ENCODE assay signal across 5 cellular contexts in genomic region chr10:38364073-38364472, GRCh38.
A peak's percentile ranks its signal among the peaks of the same experiment; 100 is the strongest.
DNase-seq lines count a peak whose midpoint lies in the region; ATAC-seq, FAIRE-seq and TF ChIP-seq lines count a peak whose summit lies in the region.
"Not testable (repeated sequence)": the region's sequence is repeated elsewhere in the genome, so short reads cannot be mapped to it uniquely, and the experiment has no call there.

No MANE protein-coding gene starts in this region.

- CTCF ChIA-PET in activated CD4-positive, alpha-beta T cell treated with anti-CD3 and anti-CD28 coated beads for 36 hours (lab: Charles Lee); activated naive CD4-positive, alpha-beta T cell treated with anti-CD3 and anti-CD28 coated beads, Interleukin-2, amount 10 ng/mL, durations not matched to agents 7 days and 5 days (lab: Charles Lee): not testable (repeated sequence)

- POLR2A ChIA-PET in activated CD4-positive, alpha-beta T cell treated with anti-CD3 and anti-CD28 coated beads for 36 hours (lab: Charles Lee), result not testable (repeated sequence)

- H3K4me1 Mint-ChIP-seq in activated CD4-positive, alpha-beta T cell treated with anti-CD3 and anti-CD28 coated beads for 36 hours, result peaks cover 14% of the 10 kb centered on the region
- peaks cover 11% of the 10 kb centered on the region for H3K4me1 Mint-ChIP-seq in activated T-cell treated with anti-CD3 and anti-CD28 coated beads, Interleukin-2, amount 50 U/mL, for 72 hours (ENCODE audit: low read depth)
- H3K4me1 Mint-ChIP-seq in activated naive CD4-positive, alpha-beta T cell treated with anti-CD3 and anti-CD28 coated beads, Interleukin-2, amount 10 ng/mL, durations not matched to agents 7 days and 5 days; stimulated activated effector memory CD8-positive, alpha-beta T cell treated with anti-CD3 and anti-CD28 coated beads, Interleukin-12 subunit alpha, Interleukin-12 subunit beta, amount 100 ng/mL, for 72 hours: not testable (repeated sequence)

- H3K4me3 Mint-ChIP-seq in activated CD4-positive, alpha-beta T cell treated with anti-CD3 and anti-CD28 coated beads for 36 hours; activated naive CD4-positive, alpha-beta T cell treated with anti-CD3 and anti-CD28 coated beads, Interleukin-2, amount 10 ng/mL, durations not matched to agents 7 days and 5 days; stimulated activated effector memory CD8-positive, alpha-beta T cell treated with anti-CD3 and anti-CD28 coated beads, Interleukin-12 subunit alpha, Interleukin-12 subunit beta, amount 100 ng/mL, for 72 hours: not testable (repeated sequence)
- peak overlapping the region in 1 of 2 donors; percentile 41 for H3K4me3 Mint-ChIP-seq in activated T-cell treated with anti-CD3 and anti-CD28 coated beads, Interleukin-2, amount 50 U/mL, for 72 hours

- peak; percentile 55 for ATAC-seq in activated CD4-positive, alpha-beta T cell treated with anti-CD3 and anti-CD28 coated beads for 36 hours
- peak; percentile 37 to 75 for ATAC-seq in activated T-cell treated with anti-CD3 and anti-CD28 coated beads, Interleukin-2, amount 50 U/mL, for 72 hours (replicated peaks in 1 of 2)
- not testable (repeated sequence) for ATAC-seq in stimulated activated effector memory CD8-positive, alpha-beta T cell treated with anti-CD3 and anti-CD28 coated beads, Interleukin-12 subunit alpha, Interleukin-12 subunit beta, amount 100 ng/mL, for 72 hours

- H3K36me3 Mint-ChIP-seq in activated CD4-positive, alpha-beta T cell treated with anti-CD3 and anti-CD28 coated beads for 36 hours (ENCODE audit: low read depth), result peaks cover 38% of the 10 kb centered on the region
- not testable (repeated sequence) for H3K36me3 Mint-ChIP-seq in activated T-cell treated with anti-CD3 and anti-CD28 coated beads, Interleukin-2, amount 50 U/mL, for 72 hours (ENCODE audit: insufficient read depth in 2 of 2)
- H3K36me3 Mint-ChIP-seq in activated naive CD4-positive, alpha-beta T cell treated with anti-CD3 and anti-CD28 coated beads, Interleukin-2, amount 10 ng/mL, durations not matched to agents 7 days and 5 days, result peaks cover 46% of the 10 kb centered on the region
- H3K36me3 Mint-ChIP-seq in stimulated activated effector memory CD8-positive, alpha-beta T cell treated with anti-CD3 and anti-CD28 coated beads, Interleukin-12 subunit alpha, Interleukin-12 subunit beta, amount 100 ng/mL, for 72 hours, result peaks cover 95% of the 10 kb centered on the region

- intact Hi-C loops in activated CD4-positive, alpha-beta T cell treated with anti-CD3 and anti-CD28 coated beads for 36 hours (cut with DNase I, micrococcal nuclease), result loop anchor here in 1 of 2 experiments (5.0 kb wide), 1 partner anchor 507 kb away; the partner anchor contains the start of gene ZNF248

- not testable (repeated sequence) for TF ChIP-seq POLR2A in H54 (IDR thresholded peaks at IDR 0.05; ENCODE audit: low read depth, low read length)

- H3K9me3 Mint-ChIP-seq in activated CD4-positive, alpha-beta T cell treated with anti-CD3 and anti-CD28 coated beads for 36 hours (ENCODE audit: low read depth); activated T-cell treated with anti-CD3 and anti-CD28 coated beads, Interleukin-2, amount 50 U/mL, for 72 hours; activated naive CD4-positive, alpha-beta T cell treated with anti-CD3 and anti-CD28 coated beads, Interleukin-2, amount 10 ng/mL, durations not matched to agents 7 days and 5 days; stimulated activated effector memory CD8-positive, alpha-beta T cell treated with anti-CD3 and anti-CD28 coated beads, Interleukin-12 subunit alpha, Interleukin-12 subunit beta, amount 100 ng/mL, for 72 hours: not testable (repeated sequence)

- peak; percentile 62 for FAIRE-seq in H54 (lab: Jason Lieb, UNC)

- not testable (repeated sequence) for H3K27me3 Mint-ChIP-seq in activated CD4-positive, alpha-beta T cell treated with anti-CD3 and anti-CD28 coated beads for 36 hours; activated T-cell treated with anti-CD3 and anti-CD28 coated beads, Interleukin-2, amount 50 U/mL, for 72 hours (ENCODE audit: low read depth); activated naive CD4-positive, alpha-beta T cell treated with anti-CD3 and anti-CD28 coated beads, Interleukin-2, amount 10 ng/mL, durations not matched to agents 7 days and 5 days

- not testable (repeated sequence) for H3K27ac Mint-ChIP-seq in activated CD4-positive, alpha-beta T cell treated with anti-CD3 and anti-CD28 coated beads for 36 hours
- H3K27ac Mint-ChIP-seq in activated T-cell treated with anti-CD3 and anti-CD28 coated beads, Interleukin-2, amount 50 U/mL, for 72 hours, result peak overlapping the region; percentile 35
- peak overlapping the region; percentile 71 for H3K27ac Mint-ChIP-seq in activated naive CD4-positive, alpha-beta T cell treated with anti-CD3 and anti-CD28 coated beads, Interleukin-2, amount 10 ng/mL, durations not matched to agents 7 days and 5 days
- H3K27ac Mint-ChIP-seq in stimulated activated effector memory CD8-positive, alpha-beta T cell treated with anti-CD3 and anti-CD28 coated beads, Interleukin-12 subunit alpha, Interleukin-12 subunit beta, amount 100 ng/mL, for 72 hours, result peak overlapping the region; percentile 43

- DNase-seq in H54 (ENCODE audit: insufficient read length, low spot score); activated CD4-positive, alpha-beta T cell treated with anti-CD3 and anti-CD28 coated beads for 36 hours; activated T-cell treated with anti-CD3 and anti-CD28 coated beads, Interleukin-2, amount 50 U/mL, for 72 hours; activated naive CD4-positive, alpha-beta T cell treated with anti-CD3 and anti-CD28 coated beads, Interleukin-2, amount 10 ng/mL, durations not matched to agents 7 days and 5 days; stimulated activated effector memory CD8-positive, alpha-beta T cell treated with anti-CD3 and anti-CD28 coated beads, Interleukin-12 subunit alpha, Interleukin-12 subunit beta, amount 100 ng/mL, for 72 hours (ENCODE audit: low spot score in 2 of 2): not testable (repeated sequence)
